ENCODE assay signal across 14 cellular contexts in genomic region chr21:35548904-35549615, GRCh38.
A peak's percentile ranks its signal among the peaks of the same experiment; 100 is the strongest.
DNase-seq lines count a peak whose midpoint lies in the region; ATAC-seq lines count a peak whose summit lies in the region.
"Had no signal": no experiment of that assay in that cellular context is flagged by ENCODE, and none has a peak within 500 bp of the region (broad histone marks: within the 10 kb centered on the region; RNA-seq: fewer than 3 reads in every experiment).

No MANE protein-coding gene starts in this region.

- DNase-seq in NOMO-1 treated with DMSO at 0.1 percent for 48 hours (lab: John Stamatoyannopoulos, UW; ENCODE audit: unreplicated experiment) (peak; percentile 27), NOMO-1 treated with dmso at 0.1 percent for 144 hours (lab: John Stamatoyannopoulos, UW; ENCODE audit: unreplicated experiment) (no peak), OCI-M1 (lab: John Stamatoyannopoulos, UW) (peak; percentile 38), mesenchymal stem cell (peak; percentile 23), left colon (no peak)
- no peak for DNase-seq in activated CD8-positive, alpha-beta memory T cell treated with anti-CD3 and anti-CD28 coated beads for 24 hours
- DNase-seq: 8988T; AML-193; CD8-positive, alpha-beta memory T cell; DMS 273 treated with DMSO at 0.1 percent for 48 hours; H7 had no signal

- no peak overlapping the region for H3K14ac ChIP-seq in mesenchymal stem cell (ENCODE audit: low read length in 2 of 2)

- H4K8ac ChIP-seq in mesenchymal stem cell (ENCODE audit: low read length), result no peak overlapping the region

- H3K27ac ChIP-seq in mesenchymal stem cell (ENCODE audit: low read length, poor library complexity, severe bottlenecking), result no peak overlapping the region
- H3K27ac ChIP-seq: BLaER1 had no signal

- H3K4ac ChIP-seq in mesenchymal stem cell (ENCODE audit: low read depth in 1 of 2, low read length in 2 of 2), result no peak overlapping the region

- no peak overlapping the region for H2BK120ac ChIP-seq in mesenchymal stem cell (ENCODE audit: low read depth, low read length)

- no peaks in the 10 kb centered on the region for H3K9me3 ChIP-seq in mesenchymal stem cell (ENCODE audit: control insufficient read depth, low read length)
- H3K9me3 ChIP-seq: BLaER1 had no signal

- peaks cover 0 to 5% of the 10 kb centered on the region in 2 experiments for H3K27me3 ChIP-seq in mesenchymal stem cell (ENCODE audit: control insufficient read depth in 1 of 2, insufficient read depth in 1 of 2, low read length in 2 of 2)
- H3K27me3 ChIP-seq: BLaER1 had no signal

- H3K4me3 ChIP-seq in mesenchymal stem cell (ENCODE audit: insufficient read depth in 1 of 2, low read depth in 1 of 2, low read length in 2 of 2), result no peak overlapping the region
- H3K4me3 ChIP-seq: BLaER1, GM23338 had no signal

- intact Hi-C loops in left colon (cut with DNase I, micrococcal nuclease), result no loop called here

- no peaks in the 10 kb centered on the region for H3K79me1 ChIP-seq in mesenchymal stem cell (replicated peaks; ENCODE audit: low read length, poor library complexity, severe bottlenecking)

- H3K4me1 ChIP-seq in mesenchymal stem cell (ENCODE audit: control insufficient read depth, insufficient read depth, low read depth, low read length), result no peaks in the 10 kb centered on the region

- no peak overlapping the region for H2BK15ac ChIP-seq in mesenchymal stem cell (ENCODE audit: low read depth, poor library complexity, severe bottlenecking)

- no peaks in the 10 kb centered on the region for H3K36me3 ChIP-seq in mesenchymal stem cell (ENCODE audit: control insufficient read depth in 1 of 2, insufficient read depth in 2 of 2, low read depth in 1 of 2, low read length in 2 of 2)
- H3K36me3 ChIP-seq: BLaER1 had no signal

- H4K91ac ChIP-seq in mesenchymal stem cell (ENCODE audit: low read length), result no peak overlapping the region

- no peak overlapping the region for H2BK5ac ChIP-seq in mesenchymal stem cell (ENCODE audit: low read depth, low read length, poor library complexity, severe bottlenecking)

- H2AK5ac ChIP-seq in mesenchymal stem cell (ENCODE audit: low read length, severe bottlenecking), result no peak overlapping the region

- WGBS in mesenchymal stem cell, result 90% methylated on average over 4 of the region's 5 CpGs

- ATAC-seq in left colon, result no peak
- ATAC-seq in GM18502 (IDR thresholded peaks at IDR 0.05; ENCODE audit: poor library complexity, unreplicated experiment), result no peak
- ATAC-seq: GM23338 had no signal

- H3K23ac ChIP-seq in mesenchymal stem cell (ENCODE audit: low read length in 2 of 2), result no peak overlapping the region

- no peak overlapping the region for H3K4me2 ChIP-seq in mesenchymal stem cell (ENCODE audit: low read length, poor library complexity, severe bottlenecking)
- H3K4me2 ChIP-seq: BLaER1, GM23338 had no signal

- no peak overlapping the region for H2AFZ ChIP-seq in mesenchymal stem cell (ENCODE audit: low read depth, low read length)
- H2AFZ ChIP-seq: GM23338 had no signal

- no peak overlapping the region for H3K18ac ChIP-seq in mesenchymal stem cell (ENCODE audit: low read depth in 1 of 2, low read length in 2 of 2)

- no peak overlapping the region for H2BK12ac ChIP-seq in mesenchymal stem cell (ENCODE audit: low read length in 2 of 2)

- H3K9ac ChIP-seq in mesenchymal stem cell (ENCODE audit: low read length), result no peak overlapping the region
- H3K9ac ChIP-seq: BLaER1 had no signal

Comparison
In these comparisons a context has a peak if more than half of its experiments do, and no peak if none do; other contexts are left out.
1. DNase-seq: peak in NOMO-1 treated with DMSO at 0.1 percent for 48 hours (single experiment), OCI-M1 (single experiment) and mesenchymal stem cell (single experiment); none in NOMO-1 treated with dmso at 0.1 percent for 144 hours (single experiment), activated CD8-positive, alpha-beta memory T cell treated with anti-CD3 and anti-CD28 coated beads for 24 hours (single experiment) and left colon (0 of 2).